ENCODE assay signal across 8 cellular contexts in genomic region chr9:136944094-136944518, GRCh38. TPM values are rescaled to one million over a fixed set of nuclear protein-coding genes. Genes with fewer than 3 reads are reported as not detected.
DNase-seq lines count a peak whose midpoint lies in the region; ATAC-seq and TF ChIP-seq lines count a peak whose summit lies in the region.

No MANE protein-coding gene starts in this region.

- TF ChIP-seq EP300 in SK-N-SH (IDR thresholded peaks at IDR 0.05; ENCODE audit: borderline replicate concordance in 1 of 2, low read depth in 1 of 2, low read length in 1 of 2) = no peak

- H3K27ac ChIP-seq in SK-N-SH (ENCODE audit: low read depth in 2 of 2, low read length in 1 of 2) (peak overlapping the region; percentile 22 to 86; a peak in 3 of 4 replicates), esophagus (ENCODE audit: low read depth in 2 of 2, low read length in 1 of 2) (peak overlapping the region; percentile 84 to 89)

- 0% methylated on average over 6 of the region's 55 CpGs for WGBS in SK-N-SH (ENCODE audit: low lambda C conversion rate)
- 0 to 1% methylated on average over 33 to 55 of the region's 55 CpGs for WGBS in esophagus, 2 donors

- H3K9me3 ChIP-seq in SK-N-SH (no peaks in the 10 kb centered on the region), esophagus (ENCODE audit: control insufficient read depth in 2 of 2, insufficient read depth in 1 of 2, low read depth in 1 of 2, low read length in 1 of 2) (no peaks in the 10 kb centered on the region)

- no peaks in the 10 kb centered on the region for H3K9me3 Mint-ChIP-seq in nephron

- no peak overlapping the region for H2AFZ ChIP-seq in SK-N-SH (ENCODE audit: low read depth)

- peaks cover 4% of the 10 kb centered on the region for H3K27me3 Mint-ChIP-seq in nephron (ENCODE audit: low read depth)

- no peak for TF ChIP-seq RAD21 in SK-N-SH (IDR thresholded peaks at IDR 0.05; ENCODE audit: low read length)

- POLR2A ChIA-PET in AG04449 (lab: Yijun Ruan, JAX) (interaction anchor here (1.0 kb wide), 1 partner anchor 87 kb away, joined by 3 read pairs; no protein-coding TSS in a partner anchor), SK-N-SH (lab: Yijun Ruan, JAX) (interaction anchor here (1.2 kb wide), 2 partner anchors 48 to 52 kb away, joined by 3 to 4 read pairs; partner anchors contain the start of genes CLIC3 and PAXX)

- H3K36me3 ChIP-seq in SK-N-SH (replicated peaks in 1 of 2; ENCODE audit: control insufficient read depth in 1 of 2, insufficient read depth in 2 of 2, low read length in 1 of 2) = peaks cover 7 to 38% of the 10 kb centered on the region in 2 experiments
- peaks cover 13 to 42% of the 10 kb centered on the region in 2 donors for H3K36me3 ChIP-seq in esophagus (ENCODE audit: control insufficient read depth in 2 of 2, insufficient read depth in 2 of 2, low read length in 1 of 2)

- H3K4me1 ChIP-seq in SK-N-SH (ENCODE audit: control insufficient read depth in 1 of 2, insufficient read depth in 2 of 2, low read depth in 1 of 2, low read length in 1 of 2) = peaks cover 0 to 17% of the 10 kb centered on the region in 2 experiments; a peak in 1 of 4 replicates
- H3K4me1 ChIP-seq in esophagus (ENCODE audit: control insufficient read depth in 2 of 2, insufficient read depth in 2 of 2, low read length in 1 of 2) = peaks cover 8 to 15% of the 10 kb centered on the region in 2 donors

- CTCF ChIA-PET in AG04449 (lab: Yijun Ruan, JAX) (interaction anchor here (0.8 to 6.3 kb wide), 12 partner anchors 11 to 120 kb away, joined by 3 to 148 read pairs (median 4); partner anchors contain the start of genes ABCA2 and FUT7), SK-N-SH (lab: Yijun Ruan, JAX) (interaction anchor here (0.6 to 13.2 kb wide), 22 partner anchors 11 to 505 kb away, joined by 3 to 350 read pairs (median 4); partner anchors contain the start of genes ABCA2, AJM1, CLIC3 and FUT7)

- TF ChIP-seq CTCF in AG04449 (IDR thresholded peaks at IDR 0.05; ENCODE audit: insufficient read depth, low read length, missing control alignments) = no peak
- no peak for TF ChIP-seq CTCF in SK-N-SH (IDR thresholded peaks at IDR 0.05)
- no peak for TF ChIP-seq CTCF in nephron (IDR thresholded peaks at IDR 0.05; ENCODE audit: unreplicated experiment in 3 of 3)

- peaks cover 13% of the 10 kb centered on the region for H4K20me1 ChIP-seq in SK-N-SH (ENCODE audit: insufficient read depth)

- H3K9me2 ChIP-seq in SK-N-SH = no peaks in the 10 kb centered on the region

- H3K4me2 ChIP-seq in SK-N-SH = peak overlapping the region; percentile 96

- ATAC-seq in GM18499 (IDR thresholded peaks at IDR 0.05; ENCODE audit: insufficient read depth, unreplicated experiment) (peak; percentile 11), HG03066 (IDR thresholded peaks at IDR 0.05; ENCODE audit: low read depth, unreplicated experiment) (peak; percentile 32)

- peaks cover 2% of the 10 kb centered on the region for H3F3A ChIP-seq in SK-N-SH (replicated peaks; ENCODE audit: insufficient read depth)

- H3K4me1 Mint-ChIP-seq in nephron = peaks cover 9% of the 10 kb centered on the region

- peaks cover 28% of the 10 kb centered on the region for H3K79me2 ChIP-seq in SK-N-SH (ENCODE audit: insufficient read depth)

- H3K36me3 Mint-ChIP-seq in nephron (ENCODE audit: low read depth) = peaks cover 9% of the 10 kb centered on the region

- H3K9ac ChIP-seq in SK-N-SH = peak overlapping the region; percentile 80

- H3K4me3 ChIP-seq in AG04449 (ENCODE audit: low read depth, low read length) = peak overlapping the region; percentile 81
- peak overlapping the region; percentile 77 to 94 for H3K4me3 ChIP-seq in SK-N-SH (ENCODE audit: low read depth in 2 of 2, low read length in 1 of 2)
- peak overlapping the region; percentile 81 to 94 for H3K4me3 ChIP-seq in esophagus (ENCODE audit: low read depth in 1 of 2, low read length in 2 of 2)

- H3K4me3 Mint-ChIP-seq in nephron = peak overlapping the region; percentile 77 to 83 (median 81)

- H3K27me3 ChIP-seq in SK-N-SH (ENCODE audit: insufficient read depth) (no peaks in the 10 kb centered on the region), esophagus (ENCODE audit: control insufficient read depth in 1 of 2, insufficient read depth in 2 of 2, low read length in 2 of 2) (no peaks in the 10 kb centered on the region)

- no peak overlapping the region for H3K27ac Mint-ChIP-seq in nephron

- DNase-seq in AG04449 (ENCODE audit: low read depth, low spot score) = no peak
- peak; percentile 90 for DNase-seq in SK-N-SH
- no peak for DNase-seq in NCI-H82 treated with DMSO at 0.1 percent for 48 hours (lab: John Stamatoyannopoulos, UW; ENCODE audit: unreplicated experiment)
- no peak for DNase-seq in stimulated activated CD8-positive, alpha-beta memory T cell treated with anti-CD3 and anti-CD28 coated beads, Interleukin-4, amount 100 ng/mL, for 48 hours

TF ChIP-seq in SK-N-SH, 30 proteins besides CTCF, POLR2A, EP300 and RAD21:
- TF ChIP-seq USF2 (IDR thresholded peaks at IDR 0.05; ENCODE audit: borderline replicate concordance, low read depth, low read length) (no peak), RFX5 (IDR thresholded peaks at IDR 0.05; ENCODE audit: low read length) (no peak), JUND (IDR thresholded peaks at IDR 0.05) (no peak), EZH2phosphoT487 (IDR thresholded peaks at IDR 0.05; ENCODE audit: borderline replicate concordance, low read depth) (no peak)
- TF ChIP-seq, protein P1, sequence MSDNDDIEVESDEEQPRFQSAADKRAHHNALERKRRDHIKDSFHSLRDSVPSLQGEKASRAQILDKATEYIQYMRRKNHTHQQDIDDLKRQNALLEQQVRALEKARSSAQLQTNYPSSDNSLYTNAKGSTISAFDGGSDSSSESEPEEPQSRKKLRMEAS (IDR thresholded peaks at IDR 0.05; ENCODE audit: low read depth) = no peak
- TF ChIP-seq, protein P2, sequence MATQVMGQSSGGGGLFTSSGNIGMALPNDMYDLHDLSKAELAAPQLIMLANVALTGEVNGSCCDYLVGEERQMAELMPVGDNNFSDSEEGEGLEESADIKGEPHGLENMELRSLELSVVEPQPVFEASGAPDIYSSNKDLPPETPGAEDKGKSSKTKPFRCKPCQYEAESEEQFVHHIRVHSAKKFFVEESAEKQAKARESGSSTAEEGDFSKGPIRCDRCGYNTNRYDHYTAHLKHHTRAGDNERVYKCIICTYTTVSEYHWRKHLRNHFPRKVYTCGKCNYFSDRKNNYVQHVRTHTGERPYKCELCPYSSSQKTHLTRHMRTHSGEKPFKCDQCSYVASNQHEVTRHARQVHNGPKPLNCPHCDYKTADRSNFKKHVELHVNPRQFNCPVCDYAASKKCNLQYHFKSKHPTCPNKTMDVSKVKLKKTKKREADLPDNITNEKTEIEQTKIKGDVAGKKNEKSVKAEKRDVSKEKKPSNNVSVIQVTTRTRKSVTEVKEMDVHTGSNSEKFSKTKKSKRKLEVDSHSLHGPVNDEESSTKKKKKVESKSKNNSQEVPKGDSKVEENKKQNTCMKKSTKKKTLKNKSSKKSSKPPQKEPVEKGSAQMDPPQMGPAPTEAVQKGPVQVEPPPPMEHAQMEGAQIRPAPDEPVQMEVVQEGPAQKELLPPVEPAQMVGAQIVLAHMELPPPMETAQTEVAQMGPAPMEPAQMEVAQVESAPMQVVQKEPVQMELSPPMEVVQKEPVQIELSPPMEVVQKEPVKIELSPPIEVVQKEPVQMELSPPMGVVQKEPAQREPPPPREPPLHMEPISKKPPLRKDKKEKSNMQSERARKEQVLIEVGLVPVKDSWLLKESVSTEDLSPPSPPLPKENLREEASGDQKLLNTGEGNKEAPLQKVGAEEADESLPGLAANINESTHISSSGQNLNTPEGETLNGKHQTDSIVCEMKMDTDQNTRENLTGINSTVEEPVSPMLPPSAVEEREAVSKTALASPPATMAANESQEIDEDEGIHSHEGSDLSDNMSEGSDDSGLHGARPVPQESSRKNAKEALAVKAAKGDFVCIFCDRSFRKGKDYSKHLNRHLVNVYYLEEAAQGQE (IDR thresholded peaks at IDR 0.05; ENCODE audit: low read depth, low read length) = no peak
TF ChIP-seq in SK-N-SH: peak in this region for 0.

RNA-seq across cellular contexts. Expression of gene FBXW5, which starts 0.4 kb away (rescaled TPM):
- polyA plus RNA-seq in SK-N-SH (2012; rRNA removed) = 78.9 and 85.5 TPM in 2 replicates
- polyA plus RNA-seq in SK-N-SH (2012; cell fraction: cytosol; rRNA removed) = 20.0 and 39.4 TPM in 2 replicates
- 328 and 386 TPM in 2 replicates for polyA plus RNA-seq in SK-N-SH (2012; cell fraction: nucleus; rRNA removed)
- polyA plus RNA-seq in esophagus = 10 to 100 TPM; 91.4 to 97.3 TPM

RNA-seq across cellular contexts. Expression of gene C8G, which starts 0.9 kb away (rescaled TPM):
- polyA plus RNA-seq in SK-N-SH (2012; rRNA removed) (0.28 and 0.49 TPM in 2 replicates), esophagus (1 to 10 TPM; 1.2 to 1.8 TPM)
- 0.12 and 0.29 TPM in 2 replicates for polyA plus RNA-seq in SK-N-SH (2012; cell fraction: cytosol; rRNA removed)
- 5.5 and 7.4 TPM in 2 replicates for polyA plus RNA-seq in SK-N-SH (2012; cell fraction: nucleus; rRNA removed)

RNA-seq across cellular contexts. Expression of gene LCN12, which starts 8.0 kb away (rescaled TPM):
- polyA plus RNA-seq in SK-N-SH (2012; rRNA removed) = 0.87 and 1.1 TPM in 2 replicates
- 0.09 and 0.15 TPM in 2 replicates for polyA plus RNA-seq in SK-N-SH (2012; cell fraction: cytosol; rRNA removed)
- polyA plus RNA-seq in SK-N-SH (2012; cell fraction: nucleus; rRNA removed) = 6.2 and 6.8 TPM in 2 replicates
- under 1 TPM; 0.24 to 0.77 TPM for polyA plus RNA-seq in esophagus

RNA-seq across cellular contexts. Expression of gene PTGDS, which starts 33.2 kb away (rescaled TPM):
- polyA plus RNA-seq in SK-N-SH (2012; rRNA removed) = not detected in 2 replicates
- polyA plus RNA-seq in SK-N-SH (2012; cell fraction: cytosol; rRNA removed) = not detected in 2 replicates
- polyA plus RNA-seq in SK-N-SH (2012; cell fraction: nucleus; rRNA removed) = 0.46 TPM in 1 of 2 replicates, not detected in the other
- polyA plus RNA-seq in esophagus = 10 to 100 TPM; 18.4 to 42.3 TPM

RNA-seq across cellular contexts. Expression of gene LCNL1, which starts 38.7 kb away (rescaled TPM):
- polyA plus RNA-seq in SK-N-SH (2012; rRNA removed) (not detected in 2 replicates), esophagus (under 1 TPM; 0.20 to 0.55 TPM)
- not detected in 2 replicates for polyA plus RNA-seq in SK-N-SH (2012; cell fraction: cytosol; rRNA removed)
- 0.02 and 0.06 TPM in 2 replicates for polyA plus RNA-seq in SK-N-SH (2012; cell fraction: nucleus; rRNA removed)
